In the genomic region with DNA sequence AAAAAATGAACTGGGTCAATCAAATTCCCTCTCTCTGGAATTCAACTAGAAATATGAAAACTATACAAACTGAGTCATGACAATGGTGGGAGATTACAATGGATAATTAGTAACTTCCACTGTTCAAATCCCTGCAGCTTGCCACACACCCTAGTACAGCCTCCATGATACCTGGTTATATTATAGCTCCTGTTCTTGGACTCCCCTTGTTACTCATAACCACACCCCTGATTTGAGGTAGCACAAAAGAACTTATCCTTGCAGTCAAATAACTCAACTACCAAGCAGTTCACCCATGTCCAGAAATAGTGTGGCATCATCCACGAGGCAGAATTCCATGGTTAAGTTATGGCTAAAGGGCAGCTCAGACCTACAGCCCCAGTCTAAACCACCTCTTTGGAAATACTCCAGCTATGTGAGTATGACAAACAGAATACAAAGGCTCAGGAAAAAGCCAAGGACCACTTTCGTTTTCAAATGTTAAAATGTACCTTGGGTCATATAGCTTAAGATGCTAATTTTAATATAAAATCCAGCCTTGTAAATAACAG, we compare ENCODE assay signal across 2 cellular contexts.
TF ChIP-seq lines count a peak whose summit lies in the region.

No MANE protein-coding gene starts in this region.

TF ChIP-seq in A549, 52 proteins besides CTCF, POLR2A, EP300 and RAD21 (continued from another document):
- TF ChIP-seq, protein P1, sequence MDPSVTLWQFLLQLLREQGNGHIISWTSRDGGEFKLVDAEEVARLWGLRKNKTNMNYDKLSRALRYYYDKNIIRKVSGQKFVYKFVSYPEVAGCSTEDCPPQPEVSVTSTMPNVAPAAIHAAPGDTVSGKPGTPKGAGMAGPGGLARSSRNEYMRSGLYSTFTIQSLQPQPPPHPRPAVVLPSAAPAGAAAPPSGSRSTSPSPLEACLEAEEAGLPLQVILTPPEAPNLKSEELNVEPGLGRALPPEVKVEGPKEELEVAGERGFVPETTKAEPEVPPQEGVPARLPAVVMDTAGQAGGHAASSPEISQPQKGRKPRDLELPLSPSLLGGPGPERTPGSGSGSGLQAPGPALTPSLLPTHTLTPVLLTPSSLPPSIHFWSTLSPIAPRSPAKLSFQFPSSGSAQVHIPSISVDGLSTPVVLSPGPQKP (IDR thresholded peaks at IDR 0.05; ENCODE audit: low read depth, low read length), result no peak
- no peak for TF ChIP-seq RFX5 (IDR thresholded peaks at IDR 0.05)
- TF ChIP-seq ESRRA (IDR thresholded peaks at IDR 0.05; ENCODE audit: borderline replicate concordance, low read length), result no peak
TF ChIP-seq in A549: peak in this region for 0.

TF ChIP-seq in HepG2, 621 proteins besides CTCF, POLR2A, EP300 and RAD21 (continued from another document):
- TF ChIP-seq ZIK1 (CRISPR knock-in tag; IDR thresholded peaks at IDR 0.05; ENCODE audit: borderline replicate concordance, low read depth) (no peak), SPEN (CRISPR knock-in tag; IDR thresholded peaks at IDR 0.05; ENCODE audit: low read depth) (no peak), ZNF235 (CRISPR knock-in tag; IDR thresholded peaks at IDR 0.05; ENCODE audit: borderline replicate concordance) (no peak), MATR3 (CRISPR knock-in tag; IDR thresholded peaks at IDR 0.05) (no peak), SRY (CRISPR knock-in tag; IDR thresholded peaks at IDR 0.05) (no peak), ZNF562 (CRISPR knock-in tag; IDR thresholded peaks at IDR 0.05; ENCODE audit: borderline replicate concordance) (no peak), MAFF (IDR thresholded peaks at IDR 0.05; ENCODE audit: low read depth, low read length) (no peak), RBM22 (optimal IDR thresholded peaks at IDR 0.05; ENCODE audit: low read length) (no peak), GLI4 (CRISPR knock-in tag; IDR thresholded peaks at IDR 0.05; ENCODE audit: borderline replicate concordance) (no peak), NR2C2 (CRISPR knock-in tag; IDR thresholded peaks at IDR 0.05; ENCODE audit: borderline replicate concordance) (no peak), MYC (CRISPR knock-in tag; IDR thresholded peaks at IDR 0.05; ENCODE audit: borderline replicate concordance) (no peak), ZBTB1 (CRISPR knock-in tag; IDR thresholded peaks at IDR 0.05; ENCODE audit: borderline replicate concordance) (no peak)
- TF ChIP-seq, protein P2, sequence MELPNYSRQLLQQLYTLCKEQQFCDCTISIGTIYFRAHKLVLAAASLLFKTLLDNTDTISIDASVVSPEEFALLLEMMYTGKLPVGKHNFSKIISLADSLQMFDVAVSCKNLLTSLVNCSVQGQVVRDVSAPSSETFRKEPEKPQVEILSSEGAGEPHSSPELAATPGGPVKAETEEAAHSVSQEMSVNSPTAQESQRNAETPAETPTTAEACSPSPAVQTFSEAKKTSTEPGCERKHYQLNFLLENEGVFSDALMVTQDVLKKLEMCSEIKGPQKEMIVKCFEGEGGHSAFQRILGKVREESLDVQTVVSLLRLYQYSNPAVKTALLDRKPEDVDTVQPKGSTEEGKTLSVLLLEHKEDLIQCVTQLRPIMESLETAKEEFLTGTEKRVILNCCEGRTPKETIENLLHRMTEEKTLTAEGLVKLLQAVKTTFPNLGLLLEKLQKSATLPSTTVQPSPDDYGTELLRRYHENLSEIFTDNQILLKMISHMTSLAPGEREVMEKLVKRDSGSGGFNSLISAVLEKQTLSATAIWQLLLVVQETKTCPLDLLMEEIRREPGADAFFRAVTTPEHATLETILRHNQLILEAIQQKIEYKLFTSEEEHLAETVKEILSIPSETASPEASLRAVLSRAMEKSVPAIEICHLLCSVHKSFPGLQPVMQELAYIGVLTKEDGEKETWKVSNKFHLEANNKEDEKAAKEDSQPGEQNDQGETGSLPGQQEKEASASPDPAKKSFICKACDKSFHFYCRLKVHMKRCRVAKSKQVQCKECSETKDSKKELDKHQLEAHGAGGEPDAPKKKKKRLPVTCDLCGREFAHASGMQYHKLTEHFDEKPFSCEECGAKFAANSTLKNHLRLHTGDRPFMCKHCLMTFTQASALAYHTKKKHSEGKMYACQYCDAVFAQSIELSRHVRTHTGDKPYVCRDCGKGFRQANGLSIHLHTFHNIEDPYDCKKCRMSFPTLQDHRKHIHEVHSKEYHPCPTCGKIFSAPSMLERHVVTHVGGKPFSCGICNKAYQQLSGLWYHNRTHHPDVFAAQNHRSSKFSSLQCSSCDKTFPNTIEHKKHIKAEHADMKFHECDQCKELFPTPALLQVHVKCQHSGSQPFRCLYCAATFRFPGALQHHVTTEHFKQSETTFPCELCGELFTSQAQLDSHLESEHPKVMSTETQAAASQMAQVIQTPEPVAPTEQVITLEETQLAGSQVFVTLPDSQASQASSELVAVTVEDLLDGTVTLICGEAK (IDR thresholded peaks at IDR 0.05), result no peak
- TF ChIP-seq, protein P2 (CRISPR knock-in tag; IDR thresholded peaks at IDR 0.05), result no peak
- TF ChIP-seq, protein P3, sequence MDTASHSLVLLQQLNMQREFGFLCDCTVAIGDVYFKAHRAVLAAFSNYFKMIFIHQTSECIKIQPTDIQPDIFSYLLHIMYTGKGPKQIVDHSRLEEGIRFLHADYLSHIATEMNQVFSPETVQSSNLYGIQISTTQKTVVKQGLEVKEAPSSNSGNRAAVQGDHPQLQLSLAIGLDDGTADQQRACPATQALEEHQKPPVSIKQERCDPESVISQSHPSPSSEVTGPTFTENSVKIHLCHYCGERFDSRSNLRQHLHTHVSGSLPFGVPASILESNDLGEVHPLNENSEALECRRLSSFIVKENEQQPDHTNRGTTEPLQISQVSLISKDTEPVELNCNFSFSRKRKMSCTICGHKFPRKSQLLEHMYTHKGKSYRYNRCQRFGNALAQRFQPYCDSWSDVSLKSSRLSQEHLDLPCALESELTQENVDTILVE (CRISPR knock-in tag; IDR thresholded peaks at IDR 0.05), result no peak
TF ChIP-seq in HepG2: peak in this region for 0.
